ENCODE assay signal across 9 cellular contexts in genomic region chr18:69469444-69469919, GRCh38.
A peak's percentile ranks its signal among the peaks of the same experiment; 100 is the strongest.
DNase-seq lines count a peak whose midpoint lies in the region; ATAC-seq, FAIRE-seq and TF ChIP-seq lines count a peak whose summit lies in the region.
"Had no signal": no experiment of that assay in that cellular context is flagged by ENCODE, and none has a peak within 500 bp of the region (broad histone marks: within the 10 kb centered on the region; RNA-seq: fewer than 3 reads in every experiment).

No MANE protein-coding gene starts in this region.

- H3K9ac ChIP-seq in K562 (ENCODE audit: insufficient read depth in 1 of 2, low read depth in 2 of 2, low read length in 2 of 2) = no peak overlapping the region

- no peak overlapping the region for H3K4me3 Mint-ChIP-seq in CD4-positive, CD25-positive, alpha-beta regulatory T cell
- no peak overlapping the region for H3K4me3 Mint-ChIP-seq in GM23338

- intact Hi-C loops in K562 (cut with micrococcal nuclease) = no loop called here

- no peaks in the 10 kb centered on the region for H3K27me3 Mint-ChIP-seq in CD4-positive, CD25-positive, alpha-beta regulatory T cell
- H3K27me3 Mint-ChIP-seq in GM23338 (ENCODE audit: insufficient read depth, low read depth, poor library complexity) = peaks cover 3% of the 10 kb centered on the region

- FAIRE-seq in K562 (lab: Jason Lieb, UNC) = no peak

- 0 out of 4 replicates have a peak, but pooled peaks of 1 of the 2 experiments have one; percentile 15 for TF ChIP-seq RAD21 in K562 (CRISPR knock-in tag; conservative IDR thresholded peaks at IDR 0.05 in 1 of 2, IDR thresholded peaks at IDR 0.05 in 1 of 2)

- H3K79me2 ChIP-seq in GM23338 (replicated peaks; ENCODE audit: insufficient read depth) (no peaks in the 10 kb centered on the region), K562 (ENCODE audit: control insufficient read depth, insufficient read depth, low read length) (no peaks in the 10 kb centered on the region)

- in situ Hi-C loops in K562 (cut with MboI) = no loop called here

- no peaks in the 10 kb centered on the region for H3F3A ChIP-seq in GM23338 (replicated peaks; ENCODE audit: low read depth)

- 28% methylated on average over 18 of the region's 27 CpGs for WGBS in K562 (ENCODE audit: insufficient coverage, low coverage, missing lambda C conversion rate)

- 0 out of 2 replicates have a peak, but pooled peaks cover 3% of the 10 kb centered on the region for H3K9me2 ChIP-seq in GM23338 (ENCODE audit: insufficient read depth)

- no peak overlapping the region for H3K4me2 ChIP-seq in GM23338
- peak overlapping the region; percentile 62 for H3K4me2 ChIP-seq in K562 (ENCODE audit: insufficient read depth, low read length)

- no peaks in the 10 kb centered on the region for H3K9me3 ChIP-seq in CD4-positive, CD25-positive, alpha-beta regulatory T cell (ENCODE audit: control insufficient read depth in 2 of 2, low read length in 2 of 2)
- no peaks in the 10 kb centered on the region for H3K9me3 ChIP-seq in K562 (replicated peaks; ENCODE audit: control insufficient read depth, insufficient read depth, low read depth, low read length)
- H3K9me3 ChIP-seq: HAP-1 had no signal

- POLR2A ChIA-PET in K562 (lab: Yijun Ruan, JAX) = interaction anchor here (0.7 kb wide), 2 partner anchors 28 to 613 kb away, joined by 3 read pairs; no protein-coding TSS in a partner anchor

- TF ChIP-seq CTCF in GM23338 (conservative IDR thresholded peaks at IDR 0.05; ENCODE audit: low read depth in 2 of 2) (peak; percentile 74 to 77), K562 (IDR thresholded peaks at IDR 0.05 in 2 of 3, conservative IDR thresholded peaks at IDR 0.05 in 1 of 3; ENCODE audit: insufficient read depth in 2 of 3, low read depth in 1 of 3, low read length in 3 of 3) (peak in 1 of 3 experiments; percentile 44; a peak in 2 of 6 replicates)

- H4K20me1 ChIP-seq in GM23338 (replicated peaks; ENCODE audit: insufficient read depth) (no peaks in the 10 kb centered on the region), K562 (replicated peaks; ENCODE audit: control insufficient read depth, insufficient read depth, low read length) (no peaks in the 10 kb centered on the region)

- BruUV-seq in K562 (replicated peaks; lab: Mats Ljungman, UMichigan) = no TSS peak

- H3K4me1 ChIP-seq in CD4-positive, CD25-positive, alpha-beta regulatory T cell (ENCODE audit: control insufficient read depth, insufficient read depth, low read length, poor library complexity, severe bottlenecking) = no peaks in the 10 kb centered on the region
- no peaks in the 10 kb centered on the region for H3K4me1 ChIP-seq in GM23338 (ENCODE audit: insufficient read depth)
- peaks cover 0 to 4% of the 10 kb centered on the region in 2 experiments; a peak in 1 of 5 replicates for H3K4me1 ChIP-seq in K562 (replicated peaks in 1 of 2; ENCODE audit: control insufficient read depth in 2 of 2, insufficient read depth in 2 of 2, low read length in 2 of 2)
- H3K4me1 ChIP-seq: HAP-1 had no signal

- H3K4me1 Mint-ChIP-seq in CD4-positive, CD25-positive, alpha-beta regulatory T cell = peaks cover 0 to 2% (median 0%) of the 10 kb centered on the region in 4 donors
- H3K4me1 Mint-ChIP-seq in GM23338 = no peaks in the 10 kb centered on the region; the same call in 2 of the 3 replicates

- ATAC-seq in CD4-positive, CD25-positive, alpha-beta regulatory T cell (ENCODE audit: low read depth in 2 of 2) = no peak
- ATAC-seq in GM23338 (peak; percentile 91), K562 (peak; percentile 63; the same call in 2 of the 3 replicates)

- H2AFZ ChIP-seq in GM23338 (peak overlapping the region; percentile 90), K562 (ENCODE audit: low read depth, low read length) (peak overlapping the region; percentile 81)

- CTCF ChIA-PET in K562 (lab: Yijun Ruan, JAX; ENCODE audit: low intra/inter-chr PET ratio) = interaction anchor here (0.7 kb wide), 1 partner anchor 120 kb away, joined by 3 read pairs; no protein-coding TSS in a partner anchor

- H3K9me1 ChIP-seq in K562 (ENCODE audit: control insufficient read depth, insufficient read depth, low read length) = no peaks in the 10 kb centered on the region

- peaks cover 0 to 4% (median 0%) of the 10 kb centered on the region in 7 donors for H3K9me3 Mint-ChIP-seq in CD4-positive, CD25-positive, alpha-beta regulatory T cell
- H3K9me3 Mint-ChIP-seq in GM23338 = no peaks in the 10 kb centered on the region

- H3K27ac ChIP-seq in CD4-positive, CD25-positive, alpha-beta regulatory T cell (ENCODE audit: insufficient read depth, low read length, poor library complexity, severe bottlenecking) = no peak overlapping the region
- H3K27ac ChIP-seq in GM23338 (ENCODE audit: low read depth) = no peak overlapping the region
- H3K27ac ChIP-seq in K562 (ENCODE audit: extremely low read depth, low read depth, low read length) = no peak overlapping the region

- H3K36me3 ChIP-seq in CD4-positive, CD25-positive, alpha-beta regulatory T cell (ENCODE audit: control insufficient read depth, insufficient read depth, low read length) = no peaks in the 10 kb centered on the region
- H3K36me3 ChIP-seq in GM23338 (ENCODE audit: insufficient read depth) (no peaks in the 10 kb centered on the region), K562 (ENCODE audit: control insufficient read depth, insufficient read depth, low read length) (no peaks in the 10 kb centered on the region)
- H3K36me3 ChIP-seq: HAP-1 had no signal

- no peaks in the 10 kb centered on the region for H3K36me3 Mint-ChIP-seq in CD4-positive, CD25-positive, alpha-beta regulatory T cell
- no peaks in the 10 kb centered on the region for H3K36me3 Mint-ChIP-seq in GM23338 (ENCODE audit: low read depth)

- H3K4me3 ChIP-seq in CD4-positive, CD25-positive, alpha-beta regulatory T cell (ENCODE audit: low read depth, low read length) = no peak overlapping the region
- H3K4me3 ChIP-seq in GM23338 (no peak overlapping the region), K562 (peak overlapping the region; percentile 23; the same call in 1 of the 2 replicates)
- H3K4me3 ChIP-seq: HAP-1 had no signal

- no peak overlapping the region for H3K27ac Mint-ChIP-seq in CD4-positive, CD25-positive, alpha-beta regulatory T cell
- H3K27ac Mint-ChIP-seq in GM23338 = no peak overlapping the region

- no peaks in the 10 kb centered on the region for H3K27me3 ChIP-seq in CD4-positive, CD25-positive, alpha-beta regulatory T cell (ENCODE audit: control insufficient read depth, insufficient read depth, low read length)
- H3K27me3 ChIP-seq in GM23338 (ENCODE audit: insufficient read depth) = no peaks in the 10 kb centered on the region
- H3K27me3 ChIP-seq in K562 (ENCODE audit: control insufficient read depth in 2 of 2, insufficient read depth in 2 of 2, low read length in 2 of 2) = no peaks in the 10 kb centered on the region

- no peak for TF ChIP-seq EP300 in K562 (IDR thresholded peaks at IDR 0.05; ENCODE audit: low read length)

- peak in 2 of 3 donors; percentile 2 to 35 for DNase-seq in CD4-positive, CD25-positive, alpha-beta regulatory T cell
- peak; percentile 80 for DNase-seq in GM23338 (ENCODE audit: low spot score)
- DNase-seq in RPMI7951 (ENCODE audit: low read depth) = peak; percentile 81
- DNase-seq in K562 (ENCODE audit: extremely low read depth in 1 of 4, low spot score in 3 of 4) = peak; percentile 18 to 41 (median 26)
- DNase-seq in stimulated activated CD4-positive, alpha-beta T cell treated with anti-CD3 and anti-CD28 coated beads, Interleukin-4, amount 100 ng/mL, for 48 hours (ENCODE audit: low read depth in 2 of 2) = peak; percentile 31 to 42
- no peak for DNase-seq in NCI-H2081 treated with DMSO at 0.1 percent for 48 hours (lab: John Stamatoyannopoulos, UW)
- DNase-seq in mucosa of gallbladder (ENCODE audit: low spot score) = no peak
- no peak for DNase-seq in NCI-H524 treated with DMSO at 0.1 percent for 48 hours (lab: John Stamatoyannopoulos, UW)

- TF ChIP-seq POLR2A in K562 (conservative IDR thresholded peaks at IDR 0.05) = no peak

TF ChIP-seq in GM23338, 12 proteins besides CTCF, POLR2A, EP300 and RAD21 (continues in another document):
- no peak for TF ChIP-seq NANOG (IDR thresholded peaks at IDR 0.05; ENCODE audit: borderline replicate concordance)
- TF ChIP-seq CREB1 (CRISPR knock-in tag; IDR thresholded peaks at IDR 0.05; ENCODE audit: low read depth) = peak; percentile 83

TF ChIP-seq in K562, 482 proteins besides CTCF, POLR2A, EP300 and RAD21 (continues in another document):
- TF ChIP-seq POLR2G (IDR thresholded peaks at IDR 0.05; ENCODE audit: low read depth, low read length) = peak; percentile 46; the same call in 1 of the 2 replicates
- no peak for TF ChIP-seq SMAD2 (IDR thresholded peaks at IDR 0.05; ENCODE audit: low read depth, low read length)
- TF ChIP-seq TAF7 (tag; IDR thresholded peaks at IDR 0.05) = 0 out of 2 replicates have a peak, but pooled peaks have one; percentile 8
- no peak for TF ChIP-seq ATF6 (CRISPR knock-in tag; IDR thresholded peaks at IDR 0.05)
- peak; percentile 95 for TF ChIP-seq ATF7 (IDR thresholded peaks at IDR 0.05)
- peak; percentile 65 for TF ChIP-seq NFIC (IDR thresholded peaks at IDR 0.05)
- TF ChIP-seq ESRRB (CRISPR knock-in tag; IDR thresholded peaks at IDR 0.05; ENCODE audit: borderline replicate concordance) = no peak
- TF ChIP-seq ZFPM2 (CRISPR knock-in tag; IDR thresholded peaks at IDR 0.05) = no peak
- peak; percentile 60 for TF ChIP-seq RBFOX2 (IDR thresholded peaks at IDR 0.05; ENCODE audit: low read depth, low read length)
- no peak for TF ChIP-seq CBFA2T3 (IDR thresholded peaks at IDR 0.05)

Comparison
In these comparisons a context has a peak if more than half of its experiments do, and no peak if none do; other contexts are left out.
1. ATAC-seq: peak in GM23338 (single experiment) and K562 (single experiment); none in CD4-positive, CD25-positive, alpha-beta regulatory T cell (0 of 2).
2. DNase-seq: peak in CD4-positive, CD25-positive, alpha-beta regulatory T cell (2 of 3), GM23338 (single experiment), RPMI7951 (single experiment), K562 (4 of 4) and stimulated activated CD4-positive, alpha-beta T cell treated with anti-CD3 and anti-CD28 coated beads, Interleukin-4, amount 100 ng/mL, for 48 hours (2 of 2); none in NCI-H2081 treated with DMSO at 0.1 percent for 48 hours (single experiment), mucosa of gallbladder (single experiment) and NCI-H524 treated with DMSO at 0.1 percent for 48 hours (single experiment).